In the genomic region with DNA sequence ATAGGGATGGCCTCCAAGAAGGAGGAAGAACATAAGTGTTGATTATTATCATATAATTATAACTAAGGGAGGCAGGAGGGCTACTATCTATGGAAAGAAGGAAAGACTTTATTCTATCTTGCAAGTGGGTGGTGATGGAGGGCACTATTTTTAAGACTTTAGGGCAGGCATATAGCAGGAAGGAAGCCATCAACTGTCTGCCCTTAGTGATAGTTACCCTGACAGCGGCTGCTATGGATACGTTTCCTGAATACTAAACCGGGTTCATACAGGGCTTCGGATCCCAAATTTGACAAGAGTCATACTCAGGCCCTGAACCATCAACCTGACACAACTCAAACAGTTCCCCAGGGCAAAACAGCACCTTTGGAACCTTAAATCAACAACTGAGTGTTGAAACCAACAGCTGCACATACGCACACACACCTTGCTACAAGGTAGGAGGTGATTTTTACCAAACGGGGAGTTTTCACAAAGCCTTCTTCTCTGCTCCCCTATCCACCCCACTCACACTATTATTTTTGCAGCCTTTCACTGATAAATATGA, we compare ENCODE assay signal across 24 cellular contexts.
"Had no signal": no experiment of that assay in that cellular context is flagged by ENCODE, and none has a peak within 500 bp of the region (broad histone marks: within the 10 kb centered on the region; RNA-seq: fewer than 3 reads in every experiment).

No MANE protein-coding gene starts in this region.

- DNase-seq: activated CD4-positive, alpha-beta T cell treated with anti-CD3 and anti-CD28 coated beads for 36 hours; activated CD4-positive, alpha-beta T cell treated with anti-CD3 and anti-CD28 coated beads, Interleukin-2, amount 50 U/mL, for 4 hours; activated CD4-positive, CD25-positive, alpha-beta regulatory T cell; activated naive CD4-positive, alpha-beta T cell; activated T-cell treated with anti-CD3 and anti-CD28 coated beads for 4 hours; activated T-cell treated with anti-CD3 and anti-CD28 coated beads, Interleukin-2, amount 50 U/mL, for 72 hours; effector CD4-positive, alpha-beta T cell; esophagus squamous epithelium; foreskin melanocyte; heart right ventricle; kidney glomerular epithelial cell; left ventricle myocardium inferior; mammary epithelial cell; nephron progenitor cell; pancreas; retina; sigmoid colon; small intestine; stimulated activated naive B cell treated with anti-CD40 and anti-IgM and Interleukin-4, amounts not matched to agents 10 μg/mL and 1 μg/mL and 100 μg/mL, for 72 hours; stomach; T-helper 2 cell; thyroid gland; upper lobe of left lung had no signal

- FAIRE-seq: pancreas, small intestine had no signal

- ATAC-seq: activated CD4-positive, alpha-beta T cell treated with anti-CD3 and anti-CD28 coated beads for 36 hours; activated naive CD4-positive, alpha-beta T cell treated with anti-CD3 and anti-CD28 coated beads, Interleukin-2, amount 50 U/mL, for 72 hours; activated T-cell treated with anti-CD3 and anti-CD28 coated beads, Interleukin-2, amount 50 U/mL, for 72 hours; pancreas; stimulated activated naive B cell treated with anti-CD40 and anti-IgM and Interleukin-4, amounts not matched to agents 10 μg/mL and 1 μg/mL and 100 μg/mL, for 72 hours had no signal
